13 cellular contexts compared by ENCODE assay signal in the genomic region with DNA sequence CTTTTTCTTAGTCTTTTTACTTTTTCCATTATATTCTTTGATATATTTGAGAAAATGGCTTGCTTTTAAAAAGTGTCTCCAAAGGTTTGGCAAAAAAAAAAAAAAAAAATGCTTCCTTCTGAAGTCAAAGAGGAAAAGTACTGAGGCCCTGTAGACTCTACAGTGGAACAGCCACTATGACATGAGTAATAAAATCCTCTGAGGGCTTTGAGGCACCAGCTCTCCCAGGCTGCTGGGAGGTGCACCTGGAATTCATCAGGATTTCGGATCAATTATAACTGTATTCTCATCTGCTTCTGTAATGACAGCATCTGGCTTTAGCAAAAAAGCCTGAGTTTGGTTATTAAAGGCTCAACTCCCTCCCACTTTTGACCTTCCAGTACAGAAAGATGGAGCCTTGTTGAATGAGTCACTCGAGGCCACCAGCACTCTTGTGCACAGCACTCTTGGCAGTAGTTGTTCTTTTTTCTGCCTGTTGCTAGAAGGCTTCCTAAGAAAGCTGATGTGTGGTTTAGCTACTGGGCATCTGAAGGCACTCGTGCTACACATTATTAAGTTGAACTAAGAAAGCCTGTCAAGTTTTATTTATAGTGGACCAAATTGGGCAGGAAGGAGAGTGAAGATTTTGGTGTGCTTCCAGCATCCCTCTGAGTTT.
DNase-seq lines count a peak whose midpoint lies in the region; ATAC-seq and TF ChIP-seq lines count a peak whose summit lies in the region.
"Had no signal": no experiment of that assay in that cellular context is flagged by ENCODE, and none has a peak within 500 bp of the region (broad histone marks: within the 10 kb centered on the region; RNA-seq: fewer than 3 reads in every experiment).

No MANE protein-coding gene starts in this region.

- intact Hi-C loops in activated CD4-positive, alpha-beta T cell treated with anti-CD3 and anti-CD28 coated beads, Interleukin-2, amount 10 ng/mL, durations not matched to agents 24 days and 14 days (cut with micrococcal nuclease) = no loop called here
- intact Hi-C loops in left cardiac atrium (cut with DNase I) = no loop called here

- H3K27ac ChIP-seq in thoracic aorta = peak overlapping the region in 1 of 2 donors; percentile 6
- no peak overlapping the region for H3K27ac ChIP-seq in Peyer's patch
- H3K27ac ChIP-seq: BLaER1, upper lobe of left lung had no signal

- H3K4me3 ChIP-seq in thoracic aorta (no peak overlapping the region), Peyer's patch (no peak overlapping the region)
- H3K4me3 ChIP-seq: BLaER1, upper lobe of left lung had no signal

- peaks cover 12% of the 10 kb centered on the region for H3K4me1 Mint-ChIP-seq in activated CD4-positive, alpha-beta T cell treated with anti-CD3 and anti-CD28 coated beads, Interleukin-2, amount 10 ng/mL, durations not matched to agents 24 days and 14 days

- H3K9me3 Mint-ChIP-seq in activated CD4-positive, alpha-beta T cell treated with anti-CD3 and anti-CD28 coated beads, Interleukin-2, amount 10 ng/mL, durations not matched to agents 24 days and 14 days = no peaks in the 10 kb centered on the region

- H3K36me3 ChIP-seq in thoracic aorta (no peaks in the 10 kb centered on the region), Peyer's patch (no peaks in the 10 kb centered on the region)

- TF ChIP-seq CTCF in thoracic aorta (IDR thresholded peaks at IDR 0.05) = no peak
- TF ChIP-seq CTCF in Peyer's patch (IDR thresholded peaks at IDR 0.05) = no peak

- TF ChIP-seq POLR2A in Peyer's patch (IDR thresholded peaks at IDR 0.05) = no peak

- ATAC-seq in left cardiac atrium = peak; percentile 62 to 84
- ATAC-seq in thoracic aorta (ENCODE audit: insufficient number of reproducible peaks, low FRiP score, low read depth) = peak; percentile 90
- no peak for ATAC-seq in GM18868 (IDR thresholded peaks at IDR 0.05; ENCODE audit: unreplicated experiment)

- peaks cover 5% of the 10 kb centered on the region for H3K27me3 Mint-ChIP-seq in activated CD4-positive, alpha-beta T cell treated with anti-CD3 and anti-CD28 coated beads, Interleukin-2, amount 10 ng/mL, durations not matched to agents 24 days and 14 days

- peak overlapping the region; percentile 28 for H3K27ac Mint-ChIP-seq in activated CD4-positive, alpha-beta T cell treated with anti-CD3 and anti-CD28 coated beads, Interleukin-2, amount 10 ng/mL, durations not matched to agents 24 days and 14 days

- no peaks in the 10 kb centered on the region for H3K27me3 ChIP-seq in thoracic aorta (replicated peaks; ENCODE audit: insufficient read depth)
- no peaks in the 10 kb centered on the region for H3K27me3 ChIP-seq in Peyer's patch
- H3K27me3 ChIP-seq: BLaER1, upper lobe of left lung had no signal

- H3K4me1 ChIP-seq in thoracic aorta (ENCODE audit: control insufficient read depth in 1 of 2, low read depth in 2 of 2) = peaks cover 22 to 56% of the 10 kb centered on the region in 2 donors
- H3K4me1 ChIP-seq in Peyer's patch = no peaks in the 10 kb centered on the region
- H3K4me1 ChIP-seq: upper lobe of left lung had no signal

- no peaks in the 10 kb centered on the region for H3K36me3 Mint-ChIP-seq in activated CD4-positive, alpha-beta T cell treated with anti-CD3 and anti-CD28 coated beads, Interleukin-2, amount 10 ng/mL, durations not matched to agents 24 days and 14 days (ENCODE audit: low read depth)

- DNase-seq in activated CD4-positive, alpha-beta T cell treated with anti-CD3 and anti-CD28 coated beads, Interleukin-2, amount 10 ng/mL, durations not matched to agents 24 days and 14 days = no peak
- no peak for DNase-seq in activated CD4-positive, alpha-beta T cell treated with anti-CD3 and anti-CD28 coated beads for 4 hours
- DNase-seq in amniotic epithelial cell (ENCODE audit: low read depth) (peak; percentile 90), left cardiac atrium (no peak), thoracic aorta (ENCODE audit: low spot score) (no peak), Peyer's patch (no peak)
- no peak for DNase-seq in activated CD4-positive, CD25-positive, alpha-beta regulatory T cell treated with anti-CD3 and anti-CD28 coated beads, Interleukin-2, amount 50 U/mL, for 72 hours
- DNase-seq: activated effector memory CD4-positive, alpha-beta T cell treated with Interleukin-2 at 50 U/mL for 16 hours; NCI-H1694; stimulated activated CD4-positive, alpha-beta T cell treated with anti-CD3 and anti-CD28 coated beads, Interleukin-12 subunit alpha, Interleukin-12 subunit beta, amount 100 ng/mL, for 4 hours; upper lobe of left lung had no signal

- no peak overlapping the region for H3K4me3 Mint-ChIP-seq in activated CD4-positive, alpha-beta T cell treated with anti-CD3 and anti-CD28 coated beads, Interleukin-2, amount 10 ng/mL, durations not matched to agents 24 days and 14 days

- H3K9me3 ChIP-seq in thoracic aorta = no peaks in the 10 kb centered on the region
- no peaks in the 10 kb centered on the region for H3K9me3 ChIP-seq in Peyer's patch
- H3K9me3 ChIP-seq: BLaER1, upper lobe of left lung had no signal
